In genomic region chr10:58579011-58579655, GRCh38 we compare ENCODE assay signal across 23 cellular contexts.
DNase-seq lines count a peak whose midpoint lies in the region; ATAC-seq and TF ChIP-seq lines count a peak whose summit lies in the region.
"Had no signal": no experiment of that assay in that cellular context is flagged by ENCODE, and none has a peak within 500 bp of the region (broad histone marks: within the 10 kb centered on the region; RNA-seq: fewer than 3 reads in every experiment).

No MANE protein-coding gene starts in this region.

- no peak overlapping the region for H3K23ac ChIP-seq in mesenchymal stem cell (ENCODE audit: low read length in 2 of 2)

- peak overlapping the region; percentile 52 for H3K9ac ChIP-seq in adipocyte (ENCODE audit: low read length)
- H3K9ac ChIP-seq in mesenchymal stem cell (ENCODE audit: low read length): peak overlapping the region; percentile 65
- no peak overlapping the region for H3K9ac ChIP-seq in colonic mucosa (ENCODE audit: low read depth in 2 of 2, low read length in 2 of 2)

- peak in 1 of 8 donors; percentile 34 for ATAC-seq in heart right ventricle
- no peak for ATAC-seq in Right ventricle myocardium superior (ENCODE audit: poor library complexity)
- ATAC-seq in HG02642 (IDR thresholded peaks at IDR 0.05; ENCODE audit: poor library complexity, unreplicated experiment): no peak
- ATAC-seq: activated CD4-positive, alpha-beta T cell treated with anti-CD3 and anti-CD28 coated beads for 36 hours; activated naive CD4-positive, alpha-beta T cell treated with anti-CD3 and anti-CD28 coated beads, Interleukin-2, amount 50 U/mL, for 72 hours; mucosa of descending colon; natural killer cell treated with Interleukin-12 subunit alpha and Interleukin-12 subunit beta and Interleukin-15 and Interleukin-18, amount 100 ng/mL, for 72 hours had no signal

- WGBS in heart right ventricle, 2 donors: 78 to 83% methylated on average over 11 of the region's 11 CpGs
- 89% methylated on average over 10 of the region's 11 CpGs for WGBS in mesenchymal stem cell

- H2AK5ac ChIP-seq in mesenchymal stem cell (ENCODE audit: low read length, severe bottlenecking): no peak overlapping the region

- no peak overlapping the region for H3K4me3 ChIP-seq in heart right ventricle
- H3K4me3 ChIP-seq in adipocyte (ENCODE audit: low read length): peak overlapping the region; percentile 8
- no peak overlapping the region for H3K4me3 ChIP-seq in mesenchymal stem cell (ENCODE audit: insufficient read depth in 1 of 2, low read depth in 1 of 2, low read length in 2 of 2)
- H3K4me3 ChIP-seq in tibial artery: no peak overlapping the region
- no peak overlapping the region for H3K4me3 ChIP-seq in colonic mucosa
- H3K4me3 ChIP-seq: esophagus squamous epithelium, MG63, mucosa of descending colon had no signal

- H2BK15ac ChIP-seq in mesenchymal stem cell (ENCODE audit: low read depth, poor library complexity, severe bottlenecking): no peak overlapping the region

- TF ChIP-seq CTCF in heart right ventricle (IDR thresholded peaks at IDR 0.05) (no peak), tibial artery (IDR thresholded peaks at IDR 0.05) (no peak), colonic mucosa (IDR thresholded peaks at IDR 0.05) (no peak)

- intact Hi-C loops in heart right ventricle (cut with DNase I) (no loop called here), Right ventricle myocardium superior (cut with DNase I) (no loop called here), tibial artery (cut with DNase I; ENCODE audit: low total_unique reads) (no loop called here), colonic mucosa (cut with DNase I) (no loop called here)

- H3K4me1 ChIP-seq in heart right ventricle: peaks cover 0 to 39% (median 8%) of the 10 kb centered on the region in 9 donors
- peaks cover 73% of the 10 kb centered on the region for H3K4me1 ChIP-seq in adipocyte (ENCODE audit: control insufficient read depth, insufficient read depth, low read length)
- H3K4me1 ChIP-seq in mesenchymal stem cell (ENCODE audit: control insufficient read depth, insufficient read depth, low read depth, low read length): peaks cover 11% of the 10 kb centered on the region
- peaks cover 0 to 44% (median 28%) of the 10 kb centered on the region in 4 donors for H3K4me1 ChIP-seq in tibial artery
- H3K4me1 ChIP-seq in colonic mucosa: no peaks in the 10 kb centered on the region
- H3K4me1 ChIP-seq: BE2C had no signal

- H3K18ac ChIP-seq in mesenchymal stem cell (ENCODE audit: low read depth in 1 of 2, low read length in 2 of 2): no peak overlapping the region

- DNase-seq in heart right ventricle: no peak
- DNase-seq in Right ventricle myocardium superior: no peak
- DNase-seq in adipocyte (ENCODE audit: low read depth): no peak
- no peak for DNase-seq in mesenchymal stem cell
- DNase-seq in tibial artery: no peak
- no peak for DNase-seq in colonic mucosa
- no peak for DNase-seq in LoVo (ENCODE audit: low spot score)
- DNase-seq: activated CD4-positive, alpha-beta T cell treated with anti-CD3 and anti-CD28 coated beads for 36 hours; activated T-cell treated with anti-CD3 and anti-CD28 coated beads for 4 hours; BE2C; esophagus squamous epithelium; H7; KBM-7; MG63; mucosa of descending colon; NCI-H1417; NCI-H345; NCI-H774; stimulated activated naive CD4-positive, alpha-beta T cell treated with Interleukin-2 at 50 U/mL for 16 hours had no signal

- no peak overlapping the region for H2AFZ ChIP-seq in mesenchymal stem cell (ENCODE audit: low read depth, low read length)

- H4K8ac ChIP-seq in mesenchymal stem cell (ENCODE audit: low read length): no peak overlapping the region

- no peaks in the 10 kb centered on the region for H3K36me3 ChIP-seq in heart right ventricle
- H3K36me3 ChIP-seq in adipocyte (ENCODE audit: control insufficient read depth, insufficient read depth, low read length, severe bottlenecking): no peaks in the 10 kb centered on the region
- H3K36me3 ChIP-seq in mesenchymal stem cell (ENCODE audit: control insufficient read depth in 1 of 2, insufficient read depth in 2 of 2, low read depth in 1 of 2, low read length in 2 of 2): peaks cover 0 to 11% of the 10 kb centered on the region in 2 experiments
- H3K36me3 ChIP-seq in tibial artery: no peaks in the 10 kb centered on the region
- H3K36me3 ChIP-seq in colonic mucosa: no peaks in the 10 kb centered on the region
- H3K36me3 ChIP-seq: BE2C, esophagus squamous epithelium, MG63, thoracic aorta had no signal

- H3K4me2 ChIP-seq in mesenchymal stem cell (ENCODE audit: low read length, poor library complexity, severe bottlenecking): no peak overlapping the region

- no peak overlapping the region for H3K4ac ChIP-seq in mesenchymal stem cell (ENCODE audit: low read depth in 1 of 2, low read length in 2 of 2)

- no peaks in the 10 kb centered on the region for H3K79me1 ChIP-seq in mesenchymal stem cell (replicated peaks; ENCODE audit: low read length, poor library complexity, severe bottlenecking)

- H2BK120ac ChIP-seq in mesenchymal stem cell (ENCODE audit: low read depth, low read length): no peak overlapping the region

- H3K27me3 ChIP-seq in heart right ventricle (no peaks in the 10 kb centered on the region), adipocyte (replicated peaks; ENCODE audit: control insufficient read depth, insufficient read depth, low read length) (no peaks in the 10 kb centered on the region), mesenchymal stem cell (ENCODE audit: control insufficient read depth in 1 of 2, insufficient read depth in 1 of 2, low read length in 2 of 2) (no peaks in the 10 kb centered on the region), tibial artery (no peaks in the 10 kb centered on the region), colonic mucosa (no peaks in the 10 kb centered on the region)
- H3K27me3 ChIP-seq: BE2C, esophagus squamous epithelium, MG63 had no signal

- no peak overlapping the region for H3K14ac ChIP-seq in mesenchymal stem cell (ENCODE audit: low read length in 2 of 2)

- H3K27ac ChIP-seq in heart right ventricle (peak overlapping the region in 6 of 10 donors; percentile 11 to 75 (median 42)), mesenchymal stem cell (ENCODE audit: low read length, poor library complexity, severe bottlenecking) (peak overlapping the region; percentile 1), tibial artery (peak overlapping the region; percentile 30 to 46), colonic mucosa (no peak overlapping the region)

- H4K91ac ChIP-seq in mesenchymal stem cell (ENCODE audit: low read length): no peak overlapping the region

- no peak overlapping the region for H2BK5ac ChIP-seq in mesenchymal stem cell (ENCODE audit: low read depth, low read length, poor library complexity, severe bottlenecking)

- H3K9me3 ChIP-seq in heart right ventricle (peaks cover 0 to 17% (median 0%) of the 10 kb centered on the region in 11 donors), adipocyte (ENCODE audit: control insufficient read depth, low read length) (no peaks in the 10 kb centered on the region), mesenchymal stem cell (ENCODE audit: control insufficient read depth, low read length) (peaks cover 6% of the 10 kb centered on the region), tibial artery (no peaks in the 10 kb centered on the region), colonic mucosa (no peaks in the 10 kb centered on the region)
- H3K9me3 ChIP-seq: BE2C, esophagus squamous epithelium, MG63, mucosa of descending colon, thoracic aorta had no signal

- no peak overlapping the region for H2BK12ac ChIP-seq in mesenchymal stem cell (ENCODE audit: low read length in 2 of 2)

Comparison
In these comparisons a context has a peak if more than half of its experiments do, and no peak if none do; other contexts are left out.
1. H3K9ac ChIP-seq: peak in adipocyte (single experiment) and mesenchymal stem cell (single experiment); none in colonic mucosa (0 of 2).